8 cellular contexts compared by ENCODE assay signal in the genomic region with DNA sequence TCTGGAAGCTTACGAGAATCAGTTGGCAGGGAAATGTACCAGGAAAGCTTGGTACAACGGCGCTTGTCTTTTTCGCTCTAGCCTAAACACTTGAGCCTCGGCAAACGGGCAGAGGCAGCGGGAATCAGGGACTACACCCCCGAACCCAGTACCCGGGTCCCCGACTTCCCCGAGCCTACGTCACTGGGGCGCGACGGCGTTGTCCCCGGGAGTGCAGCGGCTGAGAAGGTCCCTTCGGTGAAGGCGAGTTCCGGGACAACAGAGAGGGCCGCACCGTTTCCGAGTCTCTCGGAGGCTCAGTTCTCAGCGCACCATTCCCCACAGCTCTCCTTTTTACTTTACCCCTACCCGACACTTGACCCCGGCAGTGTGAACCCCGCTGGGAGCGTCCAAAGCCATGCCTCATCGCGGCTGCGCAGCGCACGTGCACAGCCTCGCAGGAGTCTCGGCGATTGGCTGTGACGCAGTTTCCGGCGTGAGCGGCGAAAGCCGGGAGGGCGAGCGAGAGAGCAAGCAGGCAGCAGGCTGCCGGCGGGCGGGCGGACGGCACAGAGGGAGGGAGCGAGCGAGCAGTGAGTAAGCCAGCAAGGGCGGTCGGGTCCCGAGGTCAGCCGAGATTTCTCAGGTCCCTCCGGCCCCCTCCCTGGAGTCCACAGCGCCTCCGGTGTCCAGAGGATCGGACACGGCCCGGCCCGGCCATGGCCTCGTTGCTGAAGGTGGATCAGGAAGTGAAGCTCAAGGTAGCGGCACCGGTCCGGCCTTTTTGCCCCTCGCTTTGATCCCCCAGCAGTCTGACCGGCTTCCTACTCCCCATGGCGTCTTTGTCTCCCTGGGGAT. TPM values are rescaled to one million over a fixed set of nuclear protein-coding genes. Genes with fewer than 3 reads are reported as not detected.
DNase-seq lines count a peak whose midpoint lies in the region; ATAC-seq, FAIRE-seq and TF ChIP-seq lines count a peak whose summit lies in the region.

A gene with protein sequence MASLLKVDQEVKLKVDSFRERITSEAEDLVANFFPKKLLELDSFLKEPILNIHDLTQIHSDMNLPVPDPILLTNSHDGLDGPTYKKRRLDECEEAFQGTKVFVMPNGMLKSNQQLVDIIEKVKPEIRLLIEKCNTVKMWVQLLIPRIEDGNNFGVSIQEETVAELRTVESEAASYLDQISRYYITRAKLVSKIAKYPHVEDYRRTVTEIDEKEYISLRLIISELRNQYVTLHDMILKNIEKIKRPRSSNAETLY (plus strand): TSS at position 464 of the 837 bp plus-strand sequence. CDS start 235 bp downstream, at position 699.

- H3K27ac Mint-ChIP-seq in dendritic cell treated with granulocyte-macrophage colony-stimulating factor and Interleukin-4, amounts not matched to agents 40 ng/mL and 50 ng/mL, for 4 days, result peak within 1 kb of the TSS; percentile 96

- peak within 1 kb of the TSS; percentile 78 to 99 (median 89) for H3K4me3 ChIP-seq in BLaER1 treated with 17β-estradiol and CSF1 and Interleukin-3, amounts not matched to agents 10 nM and 100 nM
- peak within 1 kb of the TSS; percentile 92 to 98 (median 92) for H3K4me3 ChIP-seq in HepG2 (replicated peaks in 1 of 3; ENCODE audit: insufficient read depth in 1 of 3, low read depth in 2 of 3, low read length in 3 of 3)

- no peaks in the 10 kb centered on the region for H3K9me3 Mint-ChIP-seq in dendritic cell treated with granulocyte-macrophage colony-stimulating factor and Interleukin-4, amounts not matched to agents 40 ng/mL and 50 ng/mL, for 4 days

- peaks cover 2% of the 10 kb centered on the region for H3K27me3 Mint-ChIP-seq in dendritic cell treated with granulocyte-macrophage colony-stimulating factor and Interleukin-4, amounts not matched to agents 40 ng/mL and 50 ng/mL, for 4 days

- peak within 1 kb of the TSS; percentile 84 for H3K4me3 Mint-ChIP-seq in dendritic cell treated with granulocyte-macrophage colony-stimulating factor and Interleukin-4, amounts not matched to agents 40 ng/mL and 50 ng/mL, for 4 days

- DNase-seq in GM19240 (ENCODE audit: insufficient read length, low spot score), result peak; percentile 89
- DNase-seq in NCI-H69 (lab: John Stamatoyannopoulos, UW), result peak; percentile 96
- peak; percentile 84 to 87 for DNase-seq in activated CD4-positive, alpha-beta T cell treated with anti-CD3 and anti-CD28 coated beads, Interleukin-2, amount 50 U/mL, for 24 hours (ENCODE audit: low read depth in 1 of 2, low spot score in 1 of 2)
- DNase-seq in HepG2 (ENCODE audit: low spot score), result peak; percentile 88
- peak; percentile 90 for DNase-seq in stimulated activated CD4-positive, alpha-beta T cell treated with anti-CD3 and anti-CD28 coated beads, Interleukin-4, amount 100 ng/mL, for 1 hour

- TF ChIP-seq RAD21 in HepG2 (CRISPR knock-in tag; IDR thresholded peaks at IDR 0.05), result peak; percentile 30; the same call in 1 of the 2 replicates

- H3K4me1 ChIP-seq in BLaER1 treated with 17β-estradiol and CSF1 and Interleukin-3, amounts not matched to agents 10 nM and 100 nM, result peaks cover 26 to 36% (median 31%) of the 10 kb centered on the region in 10 experiments
- peaks cover 40% of the 10 kb centered on the region for H3K4me1 ChIP-seq in HepG2 (ENCODE audit: insufficient read depth, low read length)

- TSS peak; percentile 90 for BruUV-seq in HepG2 (replicated peaks; lab: Mats Ljungman, UMichigan)

- H3K79me2 ChIP-seq in HepG2 (ENCODE audit: insufficient read depth, low read length), result peaks cover 38% of the 10 kb centered on the region

- peak within 1 kb of the TSS; percentile 90 to 99 (median 95) for H3K9ac ChIP-seq in BLaER1 treated with 17β-estradiol and CSF1 and Interleukin-3, amounts not matched to agents 10 nM and 100 nM
- H3K9ac ChIP-seq in HepG2 (ENCODE audit: insufficient read depth, low read depth, low read length), result peak within 1 kb of the TSS; percentile 94

- TF ChIP-seq CTCF in HepG2 (CRISPR knock-in tag; IDR thresholded peaks at IDR 0.05), result peak; percentile 37

- TF ChIP-seq EP300 in HepG2 (IDR thresholded peaks at IDR 0.05; ENCODE audit: low read depth in 2 of 2, low read length in 2 of 2) (peak in 1 of 2 experiments; percentile 26; a peak in 2 of 4 replicates), HepG2 (CRISPR knock-in tag; IDR thresholded peaks at IDR 0.05; ENCODE audit: borderline replicate concordance) (peak; percentile 63)

- H3K36me3 ChIP-seq in BLaER1 treated with 17β-estradiol and CSF1 and Interleukin-3, amounts not matched to agents 10 nM and 100 nM, result peaks cover 34 to 40% (median 36%) of the 10 kb centered on the region in 11 experiments
- H3K36me3 ChIP-seq in HepG2 (replicated peaks in 1 of 2; ENCODE audit: control insufficient read depth in 1 of 2, insufficient read depth in 2 of 2, low read length in 2 of 2), result peaks cover 10 to 22% of the 10 kb centered on the region in 2 experiments

- CTCF ChIA-PET in HepG2 (lab: Yijun Ruan, JAX; ENCODE audit: low intra/inter-chr PET ratio, low total read pairs), result no interaction called here

- POLR2A ChIA-PET in HepG2 (lab: Yijun Ruan, JAX), result interaction anchor here (0.6 to 5.9 kb wide), 28 partner anchors 9 to 266 kb away, joined by 3 to 73 read pairs (median 5); partner anchors contain the start of genes AOC2, BECN1, CNTD1 and COA3

- H3K4me1 Mint-ChIP-seq in dendritic cell treated with granulocyte-macrophage colony-stimulating factor and Interleukin-4, amounts not matched to agents 40 ng/mL and 50 ng/mL, for 4 days (ENCODE audit: low read depth), result peaks cover 24% of the 10 kb centered on the region

- H3K36me3 Mint-ChIP-seq in dendritic cell treated with granulocyte-macrophage colony-stimulating factor and Interleukin-4, amounts not matched to agents 40 ng/mL and 50 ng/mL, for 4 days (ENCODE audit: low read depth), result peaks cover 47% of the 10 kb centered on the region

- peak; percentile 93 to 97 for TF ChIP-seq POLR2A in HepG2 (IDR thresholded peaks at IDR 0.05; ENCODE audit: insufficient read depth in 1 of 2, low read depth in 2 of 2, low read length in 2 of 2)

- no peaks in the 10 kb centered on the region for H3K9me3 ChIP-seq in BLaER1 treated with 17β-estradiol and CSF1 and Interleukin-3, amounts not matched to agents 10 nM and 100 nM (replicated peaks in 1 of 11)
- H3K9me3 ChIP-seq in HepG2 (ENCODE audit: low read length), result no peaks in the 10 kb centered on the region

- H4K20me1 ChIP-seq in BLaER1 treated with 17β-estradiol and CSF1 and Interleukin-3, amounts not matched to agents 10 nM and 100 nM, result peaks cover 0 to 45% (median 32%) of the 10 kb centered on the region in 11 experiments; a peak in 15 of 22 replicates
- H4K20me1 ChIP-seq in HepG2 (ENCODE audit: insufficient read depth, low read length), result no peaks in the 10 kb centered on the region

- peak within 1 kb of the TSS; percentile 84 to 98 (median 95) for H3K27ac ChIP-seq in BLaER1 treated with 17β-estradiol and CSF1 and Interleukin-3, amounts not matched to agents 10 nM and 100 nM
- peak within 1 kb of the TSS; percentile 90 for H3K27ac ChIP-seq in HepG2 (ENCODE audit: extremely low read length, insufficient read depth, low read length)

- intact Hi-C loops in dendritic cell treated with granulocyte-macrophage colony-stimulating factor and Interleukin-4, amounts not matched to agents 40 ng/mL and 50 ng/mL, for 4 days (cut with micrococcal nuclease), result no loop called here
- intact Hi-C loops in HepG2 (cut with micrococcal nuclease; ENCODE audit: unreplicated experiment), result loop anchor here (5.0 kb wide), 1 partner anchor 164 kb away; the partner anchor contains the start of gene RPL27

- no peaks in the 10 kb centered on the region for H3K27me3 ChIP-seq in BLaER1 treated with 17β-estradiol and CSF1 and Interleukin-3, amounts not matched to agents 10 nM and 100 nM
- H3K27me3 ChIP-seq in HepG2 (ENCODE audit: control insufficient read depth in 1 of 2, insufficient read depth in 2 of 2, low read length in 2 of 2), result no peaks in the 10 kb centered on the region; a peak in 1 of 5 replicates

- H2AFZ ChIP-seq in HepG2 (ENCODE audit: low read length), result peak within 1 kb of the TSS; percentile 86

- ATAC-seq in HG03460 (IDR thresholded peaks at IDR 0.05; ENCODE audit: unreplicated experiment) (peak; percentile 79), HepG2 (peak; percentile 95)

- peak; percentile 79 for FAIRE-seq in HepG2 (lab: Jason Lieb, UNC)

- WGBS in HepG2 (ENCODE audit: low lambda C conversion rate), result under 1% methylated on average over 46 of the region's 71 CpGs

- peak within 1 kb of the TSS; percentile 87 to 99 (median 93) for H3K4me2 ChIP-seq in BLaER1 treated with 17β-estradiol and CSF1 and Interleukin-3, amounts not matched to agents 10 nM and 100 nM
- peak within 1 kb of the TSS; percentile 92 for H3K4me2 ChIP-seq in HepG2 (ENCODE audit: low read depth, low read length)

- in situ Hi-C loops in HepG2 (cut with HindIII; ENCODE audit: extremely low pct_ligation_motif_present, low pct_unique_long_range_greater_than_20kb), result no loop called here

RNA-seq across cellular contexts. Expression of the gene that starts here (rescaled TPM):
- total RNA-seq in HepG2 (2016; rRNA removed; fragmentation: Illumina TruSeq; extraction: Trizol), result 135 and 202 TPM in 2 replicates
- total RNA-seq in HepG2 (2016; cell fraction: cytosol; rRNA removed; fragmentation: Illumina TruSeq; extraction: Trizol; ENCODE audit: low read depth), result 57.2 and 65.9 TPM in 2 replicates
- 137 and 184 TPM in 2 replicates for total RNA-seq in HepG2 (2016; cell fraction: insoluble cytoplasmic fraction; rRNA removed; fragmentation: Illumina TruSeq; extraction: Trizol)
- 87.8 and 99.6 TPM in 2 replicates for total RNA-seq in HepG2 (2016; cell fraction: membrane; rRNA removed; fragmentation: Illumina TruSeq; extraction: Trizol)
- 85.8 and 91.0 TPM in 2 replicates for total RNA-seq in HepG2 (2016; cell fraction: nucleus; rRNA removed; fragmentation: Illumina TruSeq; extraction: Trizol)
- polyA plus RNA-seq in HepG2 (2011; rRNA removed), result 61.5 and 66.3 TPM in 2 replicates
- polyA plus RNA-seq in HepG2 (2011; cell fraction: cytosol; rRNA removed), result 46.2 and 72.9 TPM in 2 replicates
- 54.8 and 72.6 TPM in 2 replicates for polyA plus RNA-seq in HepG2 (2011; cell fraction: nucleus; rRNA removed)
- polyA plus RNA-seq in HepG2 (2012), result 70.9 and 82.9 TPM in 2 replicates
- 40.6 and 52.7 TPM in 2 replicates for polyA plus RNA-seq in HepG2 (2016; cell fraction: cytosol; fragmentation: Illumina TruSeq; extraction: Trizol; ENCODE audit: low read depth)
- polyA plus RNA-seq in HepG2 (2016; cell fraction: insoluble cytoplasmic fraction; fragmentation: Illumina TruSeq; extraction: Trizol; ENCODE audit: low read depth), result 192 and 233 TPM in 2 replicates
- polyA plus RNA-seq in HepG2 (2016; cell fraction: membrane; fragmentation: Illumina TruSeq; extraction: Trizol; ENCODE audit: low read depth), result 79.0 and 86.8 TPM in 2 replicates
- polyA plus RNA-seq in HepG2 (2016; cell fraction: nucleus; fragmentation: Illumina TruSeq; extraction: Trizol; ENCODE audit: insufficient read depth, low read depth), result 115 and 117 TPM in 2 replicates
- polyA minus RNA-seq in HepG2 (2011; rRNA and poly(A)+ RNA removed; ENCODE audit: low replicate concordance), result 45.3 and 91.4 TPM in 2 replicates
- polyA minus RNA-seq in HepG2 (2011; cell fraction: cytosol; rRNA and poly(A)+ RNA removed), result 33.7 and 38.2 TPM in 2 replicates
- polyA minus RNA-seq in HepG2 (2011; cell fraction: nucleus; rRNA and poly(A)+ RNA removed), result 50.2 and 71.4 TPM in 2 replicates

Comparison
In these comparisons a context has a peak if more than half of its experiments do, and no peak if none do; other contexts are left out.
1. Peak in every context shown above with its lines: DNase-seq, ATAC-seq, H3K4me3 ChIP-seq and H3K27ac ChIP-seq.